Comparison of ENCODE assay signal across 8 cellular contexts in the genomic region with DNA sequence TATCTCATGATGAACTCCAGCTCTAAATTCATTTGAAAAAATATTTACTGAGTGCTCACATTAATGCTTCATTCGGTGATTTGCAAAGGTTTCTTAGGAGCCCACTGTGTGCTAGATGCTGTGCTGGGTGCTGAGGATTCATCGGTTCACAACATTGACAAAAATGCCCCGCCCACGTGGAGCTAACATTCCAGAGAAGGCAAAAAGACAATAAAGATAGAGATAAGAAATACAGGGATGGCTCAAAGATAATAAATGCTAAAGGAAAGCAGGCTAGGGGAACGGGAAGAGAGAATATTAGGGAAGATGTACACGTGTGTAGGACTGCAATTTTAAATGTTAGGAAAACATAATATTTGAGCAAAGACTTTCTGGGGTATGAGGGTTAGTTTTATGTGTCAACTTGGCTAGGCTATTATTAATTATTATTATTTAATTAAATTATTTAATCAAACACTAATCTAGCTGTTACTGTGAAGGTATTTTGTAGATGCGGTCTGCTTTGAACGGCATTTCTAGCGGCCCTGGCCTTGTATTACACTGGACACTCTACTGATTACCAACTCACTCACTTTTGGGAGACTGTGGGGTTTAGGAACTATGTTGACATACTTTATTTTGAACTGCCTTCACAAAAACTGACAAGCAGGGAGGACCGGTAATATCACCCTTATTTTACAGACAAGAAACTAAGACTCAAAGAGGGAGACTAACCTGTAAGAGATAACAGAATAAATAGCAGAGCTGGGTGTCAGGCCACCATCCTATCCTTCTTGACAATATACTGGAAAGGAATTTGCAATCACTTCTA.
A peak's percentile ranks its signal among the peaks of the same experiment; 100 is the strongest.
DNase-seq lines count a peak whose midpoint lies in the region; ATAC-seq and TF ChIP-seq lines count a peak whose summit lies in the region.

No MANE protein-coding gene starts in this region.

- TF ChIP-seq CTCF in H9 (conservative IDR thresholded peaks at IDR 0.05) (no peak), WI38 (IDR thresholded peaks at IDR 0.05; ENCODE audit: low read depth, low read length) (no peak), gastroesophageal sphincter (IDR thresholded peaks at IDR 0.05) (no peak), smooth muscle cell (IDR thresholded peaks at IDR 0.05; ENCODE audit: borderline replicate concordance, insufficient read depth, poor library complexity, severe bottlenecking) (no peak)

- H3K27ac ChIP-seq in H9 (ENCODE audit: insufficient read length, low read depth, low read length) (no peak overlapping the region), gastroesophageal sphincter (peak overlapping the region; percentile 89 to 99 (median 96)), smooth muscle cell (ENCODE audit: low read depth) (no peak overlapping the region)

- H2AK5ac ChIP-seq in H9 (ENCODE audit: insufficient read length, low read length): no peak overlapping the region

- no peak for TF ChIP-seq EP300 in gastroesophageal sphincter (IDR thresholded peaks at IDR 0.05)

- no peak overlapping the region for H2BK20ac ChIP-seq in H9 (ENCODE audit: low read depth, low read length, poor library complexity, severe bottlenecking)

- H3K56ac ChIP-seq in H9 (ENCODE audit: insufficient read length, low read depth, low read length): no peak overlapping the region

- no peak for TF ChIP-seq POLR2A in gastroesophageal sphincter (IDR thresholded peaks at IDR 0.05)

- H3K36me3 Mint-ChIP-seq in H9 (ENCODE audit: insufficient read depth in 1 of 3, low read depth in 3 of 3): peaks cover 0 to 2% (median 0%) of the 10 kb centered on the region in 3 experiments; a peak in 2 of 7 replicates

- H3K9me3 Mint-ChIP-seq in H9: no peaks in the 10 kb centered on the region

- no peak overlapping the region for H4K91ac ChIP-seq in H9 (ENCODE audit: insufficient read length, low read depth, low read length)

- H3T11ph ChIP-seq in H9 (ENCODE audit: low read length): no peak overlapping the region

- H3K23ac ChIP-seq in H9 (ENCODE audit: insufficient read length, low read depth, low read length): no peak overlapping the region

- no peak overlapping the region for H2BK12ac ChIP-seq in H9 (ENCODE audit: insufficient read length, low read depth, low read length)

- no peak overlapping the region for H3K18ac ChIP-seq in H9 (ENCODE audit: insufficient read length, low read depth, low read length)

- peak overlapping the region; percentile 88 for H3K4me2 ChIP-seq in H9 (ENCODE audit: insufficient read depth, insufficient read length, low read length)
- H3K4me2 ChIP-seq in smooth muscle cell: peak overlapping the region; percentile 91

- no peaks in the 10 kb centered on the region for H3K79me1 ChIP-seq in H9 (ENCODE audit: insufficient read depth, low read depth, low read length, poor library complexity, severe bottlenecking)

- no peak overlapping the region for H4K8ac ChIP-seq in H9 (replicated peaks; ENCODE audit: insufficient read length, low read depth, low read length)

- H3K36me3 ChIP-seq in gastroesophageal sphincter: no peaks in the 10 kb centered on the region
- no peaks in the 10 kb centered on the region for H3K36me3 ChIP-seq in smooth muscle cell (ENCODE audit: low read depth)

- H3K9ac ChIP-seq in H9 (ENCODE audit: extremely low read depth, insufficient read length, low read length) (peak overlapping the region; percentile 85), smooth muscle cell (ENCODE audit: low read depth) (peak overlapping the region; percentile 83)

- no peak overlapping the region for H4K5ac ChIP-seq in H9 (ENCODE audit: insufficient read length, low read depth, low read length)

- ATAC-seq in gastroesophageal sphincter (no peak), GM18870 (IDR thresholded peaks at IDR 0.05; ENCODE audit: unreplicated experiment) (no peak)

- DNase-seq in H9 (no peak), smooth muscle cell (lab: John Stamatoyannopoulos, UW; ENCODE audit: unreplicated experiment) (no peak), mesenteric fat pad (ENCODE audit: low spot score) (no peak), NCI-H1436 treated with DMSO at 0.1 percent for 48 hours (lab: John Stamatoyannopoulos, UW) (no peak), NCI-H1417 (lab: John Stamatoyannopoulos, UW) (no peak)

- no peak overlapping the region for H2BK15ac ChIP-seq in H9 (ENCODE audit: low read depth, low read length)

- H3K23me2 ChIP-seq in H9 (ENCODE audit: insufficient read length, low read depth, low read length, poor library complexity, severe bottlenecking): peaks cover 4% of the 10 kb centered on the region

- no peak overlapping the region; a peak in 1 of 7 replicates for H3K27ac Mint-ChIP-seq in H9

- no peak overlapping the region for H3K4ac ChIP-seq in H9 (ENCODE audit: low read depth, low read length)

- H2BK5ac ChIP-seq in H9 (ENCODE audit: insufficient read length, low read length): no peak overlapping the region

- H2AFZ ChIP-seq in H9 (ENCODE audit: low read length) (no peak overlapping the region), smooth muscle cell (ENCODE audit: low read depth) (peak overlapping the region; percentile 26)

- peaks cover 6% of the 10 kb centered on the region for H3F3A ChIP-seq in smooth muscle cell (ENCODE audit: low read depth)

- no peaks in the 10 kb centered on the region for H3K27me3 ChIP-seq in H9 (ENCODE audit: insufficient read depth, low read length)
- no peaks in the 10 kb centered on the region for H3K27me3 ChIP-seq in gastroesophageal sphincter
- no peaks in the 10 kb centered on the region for H3K27me3 ChIP-seq in smooth muscle cell (ENCODE audit: low read depth)

- peaks cover 21% of the 10 kb centered on the region in 2 experiments for H3K4me1 Mint-ChIP-seq in H9

- H3K4me3 ChIP-seq in WI38 (ENCODE audit: low read depth, low read length) (peak overlapping the region; percentile 87), gastroesophageal sphincter (peak overlapping the region; percentile 66 to 70), smooth muscle cell (peak overlapping the region; percentile 83)

- H2BK120ac ChIP-seq in H9 (ENCODE audit: low read depth, low read length, poor library complexity, severe bottlenecking): no peak overlapping the region

- peak overlapping the region; percentile 90 for H3K4me3 Mint-ChIP-seq in H9

- no peaks in the 10 kb centered on the region for H3K9me3 ChIP-seq in H9 (ENCODE audit: control insufficient read depth, low read depth, low read length)
- no peaks in the 10 kb centered on the region for H3K9me3 ChIP-seq in gastroesophageal sphincter
- H3K9me3 ChIP-seq in smooth muscle cell (replicated peaks; ENCODE audit: low read depth): no peaks in the 10 kb centered on the region

- no peaks in the 10 kb centered on the region for H3K27me3 Mint-ChIP-seq in H9 (ENCODE audit: low read depth)

- H4K20me1 ChIP-seq in H9 (ENCODE audit: control insufficient read depth, insufficient read depth, insufficient read length) (no peaks in the 10 kb centered on the region), smooth muscle cell (ENCODE audit: low read depth) (no peaks in the 10 kb centered on the region)

- H3K4me1 ChIP-seq in H9 (ENCODE audit: insufficient read depth, low read length) (no peaks in the 10 kb centered on the region), gastroesophageal sphincter (peaks cover 7 to 43% (median 10%) of the 10 kb centered on the region in 3 donors), smooth muscle cell (ENCODE audit: low read depth) (peaks cover 3% of the 10 kb centered on the region)

- no peak overlapping the region for H3K14ac ChIP-seq in H9 (ENCODE audit: insufficient read depth, low read length)

- H3K79me2 ChIP-seq in H9 (ENCODE audit: insufficient read depth, low read length) (no peaks in the 10 kb centered on the region), smooth muscle cell (ENCODE audit: low read depth) (no peaks in the 10 kb centered on the region)

- WGBS in H9 (ENCODE audit: extremely low coverage, insufficient read length, low lambda C conversion rate): no CpG with 5 or more reads among the region's 10 CpGs
- WGBS in gastroesophageal sphincter (ENCODE audit: low coverage in 1 of 2), 2 donors: 53 to 72% methylated on average over 8 to 10 of the region's 10 CpGs
- 55% methylated on average over 10 of the region's 10 CpGs for WGBS in smooth muscle cell (ENCODE audit: low lambda C conversion rate)

Comparison
In these comparisons a context has a peak if more than half of its experiments do, and no peak if none do; other contexts are left out.
1. H3K27ac ChIP-seq: peak in gastroesophageal sphincter (4 of 4); none in H9 (single experiment) and smooth muscle cell (single experiment).
2. Peak in every context shown above with its lines, with median percentiles within 50 percentile points of each other: H3K4me3 ChIP-seq.